ENCODE assay signal across 8 cellular contexts in genomic region chr3:25441234-25441856, GRCh38. TPM values are rescaled to one million over a fixed set of nuclear protein-coding genes. Genes with fewer than 3 reads are reported as not detected.
DNase-seq lines count a peak whose midpoint lies in the region; ATAC-seq, FAIRE-seq and TF ChIP-seq lines count a peak whose summit lies in the region.

No MANE protein-coding gene starts in this region.

- no peak for DNase-seq in AG09309 (ENCODE audit: low read depth)
- DNase-seq in GM20000 (ENCODE audit: low spot score), result peak; percentile 15
- DNase-seq in activated CD4-positive, alpha-beta T cell treated with anti-CD3 and anti-CD28 coated beads, Interleukin-2, amount 50 U/mL, for 1 hour, result peak; percentile 5
- DNase-seq in HepG2 (ENCODE audit: low spot score), result no peak
- DNase-seq in NCI-H2171 treated with DMSO at 0.1 percent for 48 hours (lab: John Stamatoyannopoulos, UW), result no peak
- DNase-seq in epidermal melanocyte (ENCODE audit: insufficient read length, low spot score), result no peak

- intact Hi-C loops in HepG2 (cut with micrococcal nuclease; ENCODE audit: unreplicated experiment), result no loop called here

- no peak for TF ChIP-seq RAD21 in HepG2 (CRISPR knock-in tag; IDR thresholded peaks at IDR 0.05)

- TF ChIP-seq CTCF in AG09309 (IDR thresholded peaks at IDR 0.05; ENCODE audit: control insufficient read depth, insufficient read depth, low read depth, low read length, missing control alignments) (peak; percentile 54), GM20000 (IDR thresholded peaks at IDR 0.05; ENCODE audit: extremely low read depth, missing control alignments) (peak; percentile 57), HepG2 (CRISPR knock-in tag; IDR thresholded peaks at IDR 0.05) (peak; percentile 63)

- in situ Hi-C loops in HepG2 (cut with HindIII; ENCODE audit: extremely low pct_ligation_motif_present, low pct_unique_long_range_greater_than_20kb), result no loop called here

- no peaks in the 10 kb centered on the region for H3K9me3 ChIP-seq in HepG2 (ENCODE audit: low read length)

- no peak overlapping the region for H3K9ac ChIP-seq in HepG2 (ENCODE audit: insufficient read depth, low read depth, low read length)

- no peaks in the 10 kb centered on the region for H3K36me3 ChIP-seq in HepG2 (replicated peaks in 1 of 2; ENCODE audit: control insufficient read depth in 1 of 2, insufficient read depth in 2 of 2, low read length in 2 of 2)

- H3K4me2 ChIP-seq in HepG2 (ENCODE audit: low read depth, low read length), result no peak overlapping the region

- H3K79me2 ChIP-seq in HepG2 (ENCODE audit: insufficient read depth, low read length), result no peaks in the 10 kb centered on the region

- no peaks in the 10 kb centered on the region; a peak in 1 of 5 replicates for H3K27me3 ChIP-seq in HepG2 (ENCODE audit: control insufficient read depth in 1 of 2, insufficient read depth in 2 of 2, low read length in 2 of 2)

- peak; percentile 47 for ATAC-seq in HepG2
- no peak for ATAC-seq in GM21367 (IDR thresholded peaks at IDR 0.05; ENCODE audit: unreplicated experiment)
- ATAC-seq in HG03354 (IDR thresholded peaks at IDR 0.05; ENCODE audit: poor library complexity, severe bottlenecking, unreplicated experiment), result no peak

- no peaks in the 10 kb centered on the region for H4K20me1 ChIP-seq in HepG2 (ENCODE audit: insufficient read depth, low read length)

- CTCF ChIA-PET in HepG2 (lab: Yijun Ruan, JAX; ENCODE audit: low intra/inter-chr PET ratio, low total read pairs), result no interaction called here

- H2AFZ ChIP-seq in HepG2 (ENCODE audit: low read length), result no peak overlapping the region

- TF ChIP-seq POLR2A in HepG2 (IDR thresholded peaks at IDR 0.05; ENCODE audit: insufficient read depth in 1 of 2, low read depth in 2 of 2, low read length in 2 of 2), result no peak

- POLR2A ChIA-PET in HepG2 (lab: Yijun Ruan, JAX), result no interaction called here

- 71% methylated on average over 13 of the region's 17 CpGs for WGBS in HepG2 (ENCODE audit: low lambda C conversion rate)

- FAIRE-seq in HepG2 (lab: Jason Lieb, UNC), result no peak

- no peaks in the 10 kb centered on the region for H3K4me1 ChIP-seq in HepG2 (ENCODE audit: insufficient read depth, low read length)

- BruUV-seq in HepG2 (replicated peaks; lab: Mats Ljungman, UMichigan), result no TSS peak

- no peak overlapping the region for H3K27ac ChIP-seq in HepG2 (ENCODE audit: extremely low read length, insufficient read depth, low read length)

- no peak overlapping the region for H3K4me3 ChIP-seq in AG09309 (ENCODE audit: control insufficient read depth, low read depth, low read length)
- H3K4me3 ChIP-seq in HepG2 (replicated peaks in 1 of 3; ENCODE audit: insufficient read depth in 1 of 3, low read depth in 2 of 3, low read length in 3 of 3), result no peak overlapping the region

- TF ChIP-seq EP300 in HepG2 (IDR thresholded peaks at IDR 0.05; ENCODE audit: low read depth in 2 of 2, low read length in 2 of 2), result no peak
- TF ChIP-seq EP300 in HepG2 (CRISPR knock-in tag; IDR thresholded peaks at IDR 0.05; ENCODE audit: borderline replicate concordance), result no peak

TF ChIP-seq in HepG2, 621 proteins besides CTCF, POLR2A, EP300 and RAD21:
- TF ChIP-seq DDIT3 (CRISPR knock-in tag; IDR thresholded peaks at IDR 0.05), result no peak
- TF ChIP-seq CENPBD1 (CRISPR knock-in tag; IDR thresholded peaks at IDR 0.05; ENCODE audit: borderline replicate concordance, low read depth), result no peak
- no peak for TF ChIP-seq MEF2D (CRISPR knock-in tag; IDR thresholded peaks at IDR 0.05)
- no peak for TF ChIP-seq ZNF761 (CRISPR knock-in tag; conservative IDR thresholded peaks at IDR 0.05)
- no peak for TF ChIP-seq ZMAT3 (CRISPR knock-in tag; conservative IDR thresholded peaks at IDR 0.05)
- TF ChIP-seq ARHGAP35 (CRISPR knock-in tag; IDR thresholded peaks at IDR 0.05; ENCODE audit: borderline replicate concordance), result no peak
- TF ChIP-seq NFKB2 (CRISPR knock-in tag; IDR thresholded peaks at IDR 0.05; ENCODE audit: borderline replicate concordance), result no peak
- TF ChIP-seq HIVEP1 (CRISPR knock-in tag; IDR thresholded peaks at IDR 0.05), result no peak
- TF ChIP-seq KDM3A (CRISPR knock-in tag; IDR thresholded peaks at IDR 0.05; ENCODE audit: low read depth), result no peak
- TF ChIP-seq KDM4B (CRISPR knock-in tag; IDR thresholded peaks at IDR 0.05), result no peak
- TF ChIP-seq GRHL1 (CRISPR knock-in tag; conservative IDR thresholded peaks at IDR 0.05), result no peak
- TF ChIP-seq ZNF792 (CRISPR knock-in tag; IDR thresholded peaks at IDR 0.05), result no peak

RNA-seq across cellular contexts. Expression of gene RARB, which starts 13.3 kb away (rescaled TPM):
- total RNA-seq in HepG2 (2016; rRNA removed; fragmentation: Illumina TruSeq; extraction: Trizol), result not detected in 2 replicates
- total RNA-seq in HepG2 (2016; cell fraction: cytosol; rRNA removed; fragmentation: Illumina TruSeq; extraction: Trizol; ENCODE audit: low read depth), result not detected in 2 replicates
- not detected in 2 replicates for total RNA-seq in HepG2 (2016; cell fraction: insoluble cytoplasmic fraction; rRNA removed; fragmentation: Illumina TruSeq; extraction: Trizol)
- not detected in 2 replicates for total RNA-seq in HepG2 (2016; cell fraction: membrane; rRNA removed; fragmentation: Illumina TruSeq; extraction: Trizol)
- total RNA-seq in HepG2 (2016; cell fraction: nucleus; rRNA removed; fragmentation: Illumina TruSeq; extraction: Trizol), result not detected in 2 replicates
- polyA plus RNA-seq in HepG2 (2011; rRNA removed), result 0.16 TPM in 1 of 2 replicates, not detected in the other
- 0.04 TPM in 1 of 2 replicates, not detected in the other for polyA plus RNA-seq in HepG2 (2011; cell fraction: cytosol; rRNA removed)
- polyA plus RNA-seq in HepG2 (2011; cell fraction: nucleus; rRNA removed), result 0.05 TPM in 1 of 2 replicates, not detected in the other
- polyA plus RNA-seq in HepG2 (2012), result 0.07 TPM in 1 of 2 replicates, not detected in the other
- polyA plus RNA-seq in HepG2 (2016; cell fraction: cytosol; fragmentation: Illumina TruSeq; extraction: Trizol; ENCODE audit: low read depth), result not detected in 2 replicates
- polyA plus RNA-seq in HepG2 (2016; cell fraction: insoluble cytoplasmic fraction; fragmentation: Illumina TruSeq; extraction: Trizol; ENCODE audit: low read depth), result not detected in 2 replicates
- not detected in 2 replicates for polyA plus RNA-seq in HepG2 (2016; cell fraction: membrane; fragmentation: Illumina TruSeq; extraction: Trizol; ENCODE audit: low read depth)
- not detected in 2 replicates for polyA plus RNA-seq in HepG2 (2016; cell fraction: nucleus; fragmentation: Illumina TruSeq; extraction: Trizol; ENCODE audit: insufficient read depth, low read depth)
- not detected in 2 replicates for polyA minus RNA-seq in HepG2 (2011; rRNA and poly(A)+ RNA removed; ENCODE audit: low replicate concordance)
- polyA minus RNA-seq in HepG2 (2011; cell fraction: cytosol; rRNA and poly(A)+ RNA removed), result not detected in 2 replicates
- 0.26 and 0.75 TPM in 2 replicates for polyA minus RNA-seq in HepG2 (2011; cell fraction: nucleus; rRNA and poly(A)+ RNA removed)

Comparison
In these comparisons a context has a peak if more than half of its experiments do, and no peak if none do; other contexts are left out.
1. DNase-seq: peak in GM20000 (single experiment) and activated CD4-positive, alpha-beta T cell treated with anti-CD3 and anti-CD28 coated beads, Interleukin-2, amount 50 U/mL, for 1 hour (single experiment); none in AG09309 (single experiment), HepG2 (single experiment), NCI-H2171 treated with DMSO at 0.1 percent for 48 hours (single experiment) and epidermal melanocyte (single experiment).
2. Peak in every context shown above with its lines, with median percentiles within 50 percentile points of each other: CTCF ChIP-seq.